Comparison of ENCODE assay signal across 13 cellular contexts in genomic region chr1:171441278-171441677, GRCh38. TPM values are rescaled to one million over a fixed set of nuclear protein-coding genes. Genes with fewer than 3 reads are reported as not detected.
DNase-seq lines count a peak whose midpoint lies in the region; ATAC-seq and TF ChIP-seq lines count a peak whose summit lies in the region.
"Had no signal": no experiment of that assay in that cellular context is flagged by ENCODE, and none has a peak within 500 bp of the region (broad histone marks: within the 10 kb centered on the region; RNA-seq: fewer than 3 reads in every experiment).

No MANE protein-coding gene starts in this region.

- H3K9me2 ChIP-seq in PC-3 (replicated peaks; ENCODE audit: low read length) = no peaks in the 10 kb centered on the region

- H3K79me2 ChIP-seq in PC-3 (ENCODE audit: low read length) (no peaks in the 10 kb centered on the region), osteoblast (ENCODE audit: insufficient read depth, low read length) (no peaks in the 10 kb centered on the region)

- BruUV-seq in PC-3 (replicated peaks; lab: Mats Ljungman, UMichigan) = no TSS peak

- CTCF ChIA-PET in PC-3 (lab: Charles Lee) = interaction anchor here (0.6 to 1.3 kb wide), 3 partner anchors 44 to 584 kb away, joined by 3 to 7 read pairs (median 4); partner anchors contain the start of genes FMO4 and PRRC2C

- no peak for TF ChIP-seq CTCF in PC-3 (conservative IDR thresholded peaks at IDR 0.05; ENCODE audit: low read depth, low read length)
- no peak for TF ChIP-seq CTCF in osteoblast (IDR thresholded peaks at IDR 0.05; ENCODE audit: extremely low read depth, low read depth, low read length)
- TF ChIP-seq CTCF in left lung (IDR thresholded peaks at IDR 0.05) = no peak
- TF ChIP-seq CTCF in mucosa of descending colon (IDR thresholded peaks at IDR 0.05) = no peak

- H3K4me2 ChIP-seq in PC-3 (ENCODE audit: low read length) (peak overlapping the region; percentile 13; the same call in 1 of the 2 replicates), osteoblast (ENCODE audit: insufficient read depth, low read length) (no peak overlapping the region)

- ATAC-seq in PC-3 = peak; percentile 59
- ATAC-seq in left lung = no peak
- no peak for ATAC-seq in mucosa of descending colon
- ATAC-seq: naive thymus-derived CD8-positive, alpha-beta T cell; right lobe of liver had no signal

- peak overlapping the region; percentile 71 for H3K27ac ChIP-seq in PC-3 (ENCODE audit: low read length)
- peak overlapping the region; percentile 91 for H3K27ac ChIP-seq in epithelial cell of prostate
- H3K27ac ChIP-seq in osteoblast (ENCODE audit: low read depth, low read length) = peak overlapping the region; percentile 60
- no peak overlapping the region for H3K27ac ChIP-seq in left lung
- H3K27ac ChIP-seq: esophagus squamous epithelium, right lobe of liver had no signal

- no peaks in the 10 kb centered on the region for H3K27me3 ChIP-seq in PC-3 (ENCODE audit: low read length)
- no peaks in the 10 kb centered on the region for H3K27me3 ChIP-seq in osteoblast (ENCODE audit: insufficient read depth, low read length)
- H3K27me3 ChIP-seq in left lung = no peaks in the 10 kb centered on the region
- H3K27me3 ChIP-seq: esophagus squamous epithelium, right lobe of liver had no signal

- H2AFZ ChIP-seq in PC-3 (ENCODE audit: low read length) (0 out of 2 replicates have a peak overlapping the region, but pooled peaks have one; percentile 16), osteoblast (ENCODE audit: low read length) (peak overlapping the region; percentile 30)

- H3K9me3 ChIP-seq in PC-3 (ENCODE audit: low read length) (no peaks in the 10 kb centered on the region), osteoblast (ENCODE audit: low read depth, low read length) (no peaks in the 10 kb centered on the region), left lung (no peaks in the 10 kb centered on the region), mucosa of descending colon (no peaks in the 10 kb centered on the region)
- H3K9me3 ChIP-seq: esophagus squamous epithelium, right lobe of liver had no signal

- H3K4me3 ChIP-seq in PC-3 (ENCODE audit: low read length) (no peak overlapping the region), osteoblast (ENCODE audit: insufficient read depth, low read length) (no peak overlapping the region), left lung (no peak overlapping the region), mucosa of descending colon (no peak overlapping the region)
- H3K4me3 ChIP-seq: esophagus squamous epithelium, right lobe of liver had no signal

- peaks cover 34% of the 10 kb centered on the region for H3K4me1 ChIP-seq in PC-3 (ENCODE audit: insufficient read depth, low read length)
- H3K4me1 ChIP-seq in osteoblast (ENCODE audit: insufficient read depth, low read length) = peaks cover 22% of the 10 kb centered on the region
- no peaks in the 10 kb centered on the region for H3K4me1 ChIP-seq in left lung
- H3K4me1 ChIP-seq in mucosa of descending colon (ENCODE audit: low read depth) = no peaks in the 10 kb centered on the region
- H3K4me1 ChIP-seq: right lobe of liver had no signal

- POLR2A ChIA-PET in PC-3 (lab: Charles Lee; ENCODE audit: unreplicated experiment) = interaction anchor here (0.5 to 0.6 kb wide), 2 partner anchors 258 to 1473 kb away, joined by 4 read pairs; no protein-coding TSS in a partner anchor

- intact Hi-C loops in PC-3 (cut with micrococcal nuclease) = loop anchor here (1.0 to 2.0 kb wide), 4 partner anchors 16 to 126 kb away; partner anchors contain the start of gene FMO4
- intact Hi-C loops in left lung (cut with DNase I) = no loop called here
- intact Hi-C loops in mucosa of descending colon (cut with DNase I, micrococcal nuclease) = no loop called here

- peak; percentile 86 for DNase-seq in EL
- DNase-seq in PC-3 = peak; percentile 99
- peak; percentile 57 for DNase-seq in epithelial cell of prostate (ENCODE audit: low read depth, low spot score)
- DNase-seq in osteoblast (ENCODE audit: insufficient read length, low spot score, missing footprints) = no peak
- no peak for DNase-seq in left lung
- DNase-seq in mucosa of descending colon = no peak
- DNase-seq in H4 (ENCODE audit: low spot score) = no peak
- DNase-seq in DMS 273 (lab: John Stamatoyannopoulos, UW; ENCODE audit: unreplicated experiment) = no peak
- DNase-seq: activated CD4-positive, alpha-beta T cell treated with anti-CD3 and anti-CD28 coated beads for 48 hours; caudate nucleus; esophagus squamous epithelium; naive thymus-derived CD8-positive, alpha-beta T cell; right lobe of liver had no signal

- peaks cover 10% of the 10 kb centered on the region for H3F3A ChIP-seq in PC-3 (ENCODE audit: low read length, unreplicated experiment)

- H3K36me3 ChIP-seq in PC-3 (ENCODE audit: low read depth, low read length) (no peaks in the 10 kb centered on the region), osteoblast (ENCODE audit: insufficient read depth, low read length) (no peaks in the 10 kb centered on the region), left lung (no peaks in the 10 kb centered on the region), mucosa of descending colon (ENCODE audit: low read depth) (no peaks in the 10 kb centered on the region)
- H3K36me3 ChIP-seq: esophagus squamous epithelium, right lobe of liver had no signal

- H3K9ac ChIP-seq in PC-3 (ENCODE audit: low read length) = peak overlapping the region; percentile 36

- H4K20me1 ChIP-seq in PC-3 (ENCODE audit: low read length) (no peaks in the 10 kb centered on the region), osteoblast (ENCODE audit: insufficient read depth, low read length) (no peaks in the 10 kb centered on the region)

RNA-seq across cellular contexts. Expression of gene PRRC2C, which starts 44.1 kb away (rescaled TPM):
- total RNA-seq in PC-3 (2014; rRNA removed) (199 and 225 TPM in 2 replicates), osteoblast (40.5 and 52.2 TPM in 2 replicates), left lung (100 to 1,000 TPM; 120 to 155 TPM), mucosa of descending colon (100 to 1,000 TPM; 137 to 152 (median 138) TPM)
- total RNA-seq in H4 (2014; rRNA removed; shearing (Covaris generic)) = 32.5 and 37.8 TPM in 2 replicates

Comparison
In these comparisons a context has a peak if more than half of its experiments do, and no peak if none do; other contexts are left out.
1. DNase-seq: peak in EL (single experiment), PC-3 (single experiment) and epithelial cell of prostate (single experiment); none in osteoblast (single experiment), left lung (0 of 2), mucosa of descending colon (0 of 3), H4 (single experiment) and DMS 273 (single experiment).
2. H3K27ac ChIP-seq: peak in PC-3 (single experiment), epithelial cell of prostate (single experiment) and osteoblast (single experiment); none in left lung (0 of 2).